ENCODE assay signal across 1 cellular context in genomic region chr2:30904437-30904836, GRCh38.
TF ChIP-seq lines count a peak whose summit lies in the region.

No MANE protein-coding gene starts in this region.

TF ChIP-seq in K562, 482 proteins besides CTCF, POLR2A, EP300 and RAD21:
- TF ChIP-seq FOXA3 (CRISPR knock-in tag; conservative IDR thresholded peaks at IDR 0.05 in 1 of 2, IDR thresholded peaks at IDR 0.05 in 1 of 2) (peak in 1 of 2 experiments; percentile 66; a peak in 2 of 4 replicates), FOXK2 (conservative IDR thresholded peaks at IDR 0.05 in 1 of 2, IDR thresholded peaks at IDR 0.05 in 1 of 2; ENCODE audit: low read depth in 2 of 2) (peak; percentile 52 to 63; a peak in 2 of 4 replicates)
